ENCODE assay signal across 8 cellular contexts in the genomic region with DNA sequence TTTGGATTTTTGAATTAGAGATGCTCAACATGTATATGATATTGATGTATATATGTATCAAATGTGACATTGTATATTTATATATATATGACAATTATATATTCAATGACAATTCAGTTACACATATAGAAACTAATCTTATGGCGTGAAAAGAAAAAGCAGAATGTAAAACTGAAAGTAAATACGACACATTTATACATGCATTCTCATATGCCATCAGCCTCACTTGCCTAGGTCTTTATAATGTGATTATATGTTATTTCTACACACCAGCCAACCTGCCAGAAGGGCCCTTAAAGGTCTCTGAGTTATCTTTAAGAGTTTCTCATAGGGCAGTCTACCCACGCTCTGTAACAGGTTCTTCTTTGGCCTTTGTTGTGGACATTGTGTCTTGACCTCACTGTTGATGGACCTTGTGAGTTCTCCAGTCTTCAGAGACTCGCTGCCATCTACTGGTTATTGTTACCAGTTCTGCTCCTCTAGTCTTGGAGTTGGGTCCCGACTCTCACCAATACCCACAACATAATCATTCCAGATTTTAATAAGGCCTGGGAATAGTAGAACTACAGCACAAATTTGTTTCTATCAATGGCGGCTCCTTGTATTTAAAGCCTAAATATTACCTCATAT.
DNase-seq lines count a peak whose midpoint lies in the region; ATAC-seq, FAIRE-seq and TF ChIP-seq lines count a peak whose summit lies in the region.

No MANE protein-coding gene starts in this region.

- H3K4me2 ChIP-seq in HepG2 (ENCODE audit: low read depth, low read length) = no peak overlapping the region

- H3K4me3 ChIP-seq in GM06990 (replicated peaks; ENCODE audit: low read depth, low read length) (peak overlapping the region; percentile 47), astrocyte of the spinal cord (ENCODE audit: low read depth, low read length) (no peak overlapping the region), HepG2 (replicated peaks in 1 of 3; ENCODE audit: insufficient read depth in 1 of 3, low read depth in 2 of 3, low read length in 3 of 3) (no peak overlapping the region)

- BruUV-seq in HepG2 (replicated peaks; lab: Mats Ljungman, UMichigan) = no TSS peak

- no peak overlapping the region for H3K27ac ChIP-seq in HepG2 (ENCODE audit: extremely low read length, insufficient read depth, low read length)

- no peak for FAIRE-seq in HepG2 (lab: Jason Lieb, UNC)

- DNase-seq in GM06990 (ENCODE audit: extremely low read depth, insufficient read length) (peak; percentile 35), KBM-7 (peak; percentile 4), astrocyte of the spinal cord (ENCODE audit: low read depth, low spot score) (peak; percentile 45), HepG2 (ENCODE audit: low spot score) (no peak), HCEC 1CT (no peak), 8988T (no peak)
- DNase-seq in activated CD4-positive, alpha-beta T cell treated with anti-CD3 and anti-CD28 coated beads, Interleukin-2, amount 50 U/mL, for 1 hour = no peak

- POLR2A ChIA-PET in HepG2 (lab: Yijun Ruan, JAX) = no interaction called here

- 2% methylated on average over 6 of the region's 6 CpGs for WGBS in HepG2 (ENCODE audit: low lambda C conversion rate)

- TF ChIP-seq EP300 in HepG2 (IDR thresholded peaks at IDR 0.05; ENCODE audit: low read depth in 2 of 2, low read length in 2 of 2) (no peak), HepG2 (CRISPR knock-in tag; IDR thresholded peaks at IDR 0.05; ENCODE audit: borderline replicate concordance) (no peak)

- in situ Hi-C loops in KBM-7 (cut with MboI; ENCODE audit: low pct_unique_long_range_greater_than_20kb, low sequenced_read_pairs) (no loop called here), astrocyte of the spinal cord (cut with HindIII; ENCODE audit: low sequenced_read_pairs) (no loop called here), HepG2 (cut with HindIII; ENCODE audit: extremely low pct_ligation_motif_present, low pct_unique_long_range_greater_than_20kb) (no loop called here)

- H3K4me1 ChIP-seq in HepG2 (ENCODE audit: insufficient read depth, low read length) = no peaks in the 10 kb centered on the region

- TF ChIP-seq RAD21 in HepG2 (CRISPR knock-in tag; IDR thresholded peaks at IDR 0.05) = no peak

- H2AFZ ChIP-seq in HepG2 (ENCODE audit: low read length) = no peak overlapping the region

- no peak for TF ChIP-seq POLR2A in HepG2 (IDR thresholded peaks at IDR 0.05; ENCODE audit: insufficient read depth in 1 of 2, low read depth in 2 of 2, low read length in 2 of 2)

- ATAC-seq in GM21723 (IDR thresholded peaks at IDR 0.05; ENCODE audit: unreplicated experiment) (peak; percentile 87), HepG2 (peak; percentile 38; the same call in 1 of the 3 replicates)

- no peaks in the 10 kb centered on the region for H3K36me3 ChIP-seq in GM06990 (ENCODE audit: control insufficient read depth, insufficient read depth, low read length)
- H3K36me3 ChIP-seq in HepG2 (replicated peaks in 1 of 2; ENCODE audit: control insufficient read depth in 1 of 2, insufficient read depth in 2 of 2, low read length in 2 of 2) = no peaks in the 10 kb centered on the region

- H3K79me2 ChIP-seq in HepG2 (ENCODE audit: insufficient read depth, low read length) = no peaks in the 10 kb centered on the region

- H4K20me1 ChIP-seq in HepG2 (ENCODE audit: insufficient read depth, low read length) = no peaks in the 10 kb centered on the region

- H3K9me3 ChIP-seq in HepG2 (ENCODE audit: low read length) = no peaks in the 10 kb centered on the region

- CTCF ChIA-PET in HepG2 (lab: Yijun Ruan, JAX; ENCODE audit: low intra/inter-chr PET ratio, low total read pairs) = no interaction called here

- H3K27me3 ChIP-seq in GM06990 (replicated peaks; ENCODE audit: control insufficient read depth, insufficient read depth, low read length) (no peaks in the 10 kb centered on the region), HepG2 (ENCODE audit: control insufficient read depth in 1 of 2, insufficient read depth in 2 of 2, low read length in 2 of 2) (no peaks in the 10 kb centered on the region)

- intact Hi-C loops in HepG2 (cut with micrococcal nuclease; ENCODE audit: unreplicated experiment) = loop anchor here (10.0 kb wide), 1 partner anchor 252 kb away; no protein-coding TSS in a partner anchor

- H3K9ac ChIP-seq in HepG2 (ENCODE audit: insufficient read depth, low read depth, low read length) = no peak overlapping the region

- TF ChIP-seq CTCF in GM06990 (IDR thresholded peaks at IDR 0.05; ENCODE audit: insufficient read depth, low read length, poor library complexity, severe bottlenecking) = peak; percentile 45
- peak; percentile 51 for TF ChIP-seq CTCF in astrocyte of the spinal cord (IDR thresholded peaks at IDR 0.05; ENCODE audit: low read depth, low read length)
- no peak; the same call in 1 of the 2 replicates for TF ChIP-seq CTCF in HepG2 (CRISPR knock-in tag; IDR thresholded peaks at IDR 0.05)

TF ChIP-seq in HepG2, 621 proteins besides CTCF, POLR2A, EP300 and RAD21 (continues in another document):
- TF ChIP-seq ZNF446 (CRISPR knock-in tag; IDR thresholded peaks at IDR 0.05) (no peak), MAFF (IDR thresholded peaks at IDR 0.05; ENCODE audit: low read depth, low read length) (no peak), NCOA1 (CRISPR knock-in tag; IDR thresholded peaks at IDR 0.05) (no peak), JUNB (CRISPR knock-in tag; IDR thresholded peaks at IDR 0.05; ENCODE audit: borderline replicate concordance) (no peak), ZNF329 (CRISPR knock-in tag; IDR thresholded peaks at IDR 0.05; ENCODE audit: low read depth) (no peak), TCF7 (IDR thresholded peaks at IDR 0.05; ENCODE audit: low read depth) (no peak), RELA (CRISPR knock-in tag; IDR thresholded peaks at IDR 0.05) (no peak), MIER3 (CRISPR knock-in tag; IDR thresholded peaks at IDR 0.05; ENCODE audit: borderline replicate concordance) (no peak), ZSCAN30 (CRISPR knock-in tag; IDR thresholded peaks at IDR 0.05) (no peak), FOXA3 (CRISPR knock-in tag; IDR thresholded peaks at IDR 0.05) (no peak), ZNF432 (CRISPR knock-in tag; IDR thresholded peaks at IDR 0.05; ENCODE audit: borderline replicate concordance) (no peak), ZNF180 (CRISPR knock-in tag; IDR thresholded peaks at IDR 0.05; ENCODE audit: borderline replicate concordance, low read depth) (no peak), ISL2 (CRISPR knock-in tag; IDR thresholded peaks at IDR 0.05) (no peak), BORCS8-MEF2B (CRISPR knock-in tag; IDR thresholded peaks at IDR 0.05) (no peak), ZNF382 (CRISPR knock-in tag; IDR thresholded peaks at IDR 0.05; ENCODE audit: borderline replicate concordance) (no peak), NCOR1 (IDR thresholded peaks at IDR 0.05; ENCODE audit: borderline replicate concordance, low read length) (no peak)
- TF ChIP-seq, protein P1, sequence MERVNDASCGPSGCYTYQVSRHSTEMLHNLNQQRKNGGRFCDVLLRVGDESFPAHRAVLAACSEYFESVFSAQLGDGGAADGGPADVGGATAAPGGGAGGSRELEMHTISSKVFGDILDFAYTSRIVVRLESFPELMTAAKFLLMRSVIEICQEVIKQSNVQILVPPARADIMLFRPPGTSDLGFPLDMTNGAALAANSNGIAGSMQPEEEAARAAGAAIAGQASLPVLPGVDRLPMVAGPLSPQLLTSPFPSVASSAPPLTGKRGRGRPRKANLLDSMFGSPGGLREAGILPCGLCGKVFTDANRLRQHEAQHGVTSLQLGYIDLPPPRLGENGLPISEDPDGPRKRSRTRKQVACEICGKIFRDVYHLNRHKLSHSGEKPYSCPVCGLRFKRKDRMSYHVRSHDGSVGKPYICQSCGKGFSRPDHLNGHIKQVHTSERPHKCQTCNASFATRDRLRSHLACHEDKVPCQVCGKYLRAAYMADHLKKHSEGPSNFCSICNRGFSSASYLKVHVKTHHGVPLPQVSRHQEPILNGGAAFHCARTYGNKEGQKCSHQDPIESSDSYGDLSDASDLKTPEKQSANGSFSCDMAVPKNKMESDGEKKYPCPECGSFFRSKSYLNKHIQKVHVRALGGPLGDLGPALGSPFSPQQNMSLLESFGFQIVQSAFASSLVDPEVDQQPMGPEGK (CRISPR knock-in tag; IDR thresholded peaks at IDR 0.05) = no peak
- TF ChIP-seq, protein P2, sequence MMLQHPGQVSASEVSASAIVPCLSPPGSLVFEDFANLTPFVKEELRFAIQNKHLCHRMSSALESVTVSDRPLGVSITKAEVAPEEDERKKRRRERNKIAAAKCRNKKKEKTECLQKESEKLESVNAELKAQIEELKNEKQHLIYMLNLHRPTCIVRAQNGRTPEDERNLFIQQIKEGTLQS (CRISPR knock-in tag; IDR thresholded peaks at IDR 0.05) = no peak
- TF ChIP-seq, protein P3, sequence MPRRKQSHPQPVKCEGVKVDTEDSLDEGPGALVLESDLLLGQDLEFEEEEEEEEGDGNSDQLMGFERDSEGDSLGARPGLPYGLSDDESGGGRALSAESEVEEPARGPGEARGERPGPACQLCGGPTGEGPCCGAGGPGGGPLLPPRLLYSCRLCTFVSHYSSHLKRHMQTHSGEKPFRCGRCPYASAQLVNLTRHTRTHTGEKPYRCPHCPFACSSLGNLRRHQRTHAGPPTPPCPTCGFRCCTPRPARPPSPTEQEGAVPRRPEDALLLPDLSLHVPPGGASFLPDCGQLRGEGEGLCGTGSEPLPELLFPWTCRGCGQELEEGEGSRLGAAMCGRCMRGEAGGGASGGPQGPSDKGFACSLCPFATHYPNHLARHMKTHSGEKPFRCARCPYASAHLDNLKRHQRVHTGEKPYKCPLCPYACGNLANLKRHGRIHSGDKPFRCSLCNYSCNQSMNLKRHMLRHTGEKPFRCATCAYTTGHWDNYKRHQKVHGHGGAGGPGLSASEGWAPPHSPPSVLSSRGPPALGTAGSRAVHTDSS (CRISPR knock-in tag; conservative IDR thresholded peaks at IDR 0.05) = no peak

Comparison
In these comparisons a context has a peak if more than half of its experiments do, and no peak if none do; other contexts are left out.
1. DNase-seq: peak in GM06990 (single experiment), KBM-7 (single experiment) and astrocyte of the spinal cord (single experiment); none in HepG2 (single experiment), HCEC 1CT (single experiment), activated CD4-positive, alpha-beta T cell treated with anti-CD3 and anti-CD28 coated beads, Interleukin-2, amount 50 U/mL, for 1 hour (single experiment) and 8988T (single experiment).